Comparison of ENCODE assay signal across 29 cellular contexts in genomic region chr18:53710080-53710479, GRCh38.
"Had no signal": no experiment of that assay in that cellular context is flagged by ENCODE, and none has a peak within 500 bp of the region (broad histone marks: within the 10 kb centered on the region; RNA-seq: fewer than 3 reads in every experiment).

No MANE protein-coding gene starts in this region.

- FAIRE-seq: endometrium, endothelial cell of umbilical vein, frontal cortex had no signal

- H3K4me1 Mint-ChIP-seq: endodermal cell had no signal

- H3K9me3 ChIP-seq: colonic mucosa, esophagus squamous epithelium, gastrocnemius medialis had no signal

- H3K27me3 ChIP-seq: colonic mucosa, dorsolateral prefrontal cortex, esophagus muscularis mucosa, esophagus squamous epithelium, foreskin keratinocyte, gastrocnemius medialis, gastroesophageal sphincter, heart left ventricle, heart right ventricle, hepatocyte had no signal

- DNase-seq: colonic mucosa; cortex of kidney; dermis blood vessel endothelial cell; dorsolateral prefrontal cortex; effector CD4-positive, alpha-beta T cell; effector CD8-positive, alpha-beta T cell; effector memory CD4-positive, alpha-beta T cell; effector memory CD8-positive, alpha-beta T cell; endodermal cell; erythroblast; esophagus squamous epithelium; foreskin fibroblast; foreskin keratinocyte; foreskin melanocyte; gastrocnemius medialis; glutamatergic neuron; head of caudate nucleus; heart left ventricle; heart right ventricle had no signal

- H2AFZ ChIP-seq: hepatocyte had no signal

- H3K4me2 ChIP-seq: hepatocyte had no signal

- H3K79me2 ChIP-seq: hepatocyte had no signal

- H3K4me1 ChIP-seq: colonic mucosa, esophagus muscularis mucosa, esophagus squamous epithelium, foreskin keratinocyte, gastrocnemius medialis, gastroesophageal sphincter, heart left ventricle, heart right ventricle had no signal

- H3K4me3 Mint-ChIP-seq: dendritic cell treated with granulocyte-macrophage colony-stimulating factor and Interleukin-4, amounts not matched to agents 40 ng/mL and 50 ng/mL, for 4 days; effector memory CD8-positive, alpha-beta T cell; endodermal cell had no signal

- H3K4me3 ChIP-seq: colonic mucosa, coronary artery, dorsolateral prefrontal cortex, esophagus muscularis mucosa, esophagus squamous epithelium, gastrocnemius medialis, gastroesophageal sphincter, heart left ventricle, heart right ventricle, hepatocyte had no signal

- H3K27ac ChIP-seq: colonic mucosa, coronary artery, dorsolateral prefrontal cortex, epithelial cell of prostate, esophagus muscularis mucosa, esophagus squamous epithelium, foreskin keratinocyte, gastrocnemius medialis, gastroesophageal sphincter, heart left ventricle, heart right ventricle, hepatocyte had no signal

- H3K36me3 ChIP-seq: colonic mucosa, esophagus muscularis mucosa, esophagus squamous epithelium, gastrocnemius medialis, gastroesophageal sphincter, heart left ventricle, heart right ventricle had no signal

- H3K27ac Mint-ChIP-seq: dendritic cell treated with granulocyte-macrophage colony-stimulating factor and Interleukin-4, amounts not matched to agents 40 ng/mL and 50 ng/mL, for 4 days; effector memory CD8-positive, alpha-beta T cell; endodermal cell had no signal

- ATAC-seq: effector memory CD8-positive, alpha-beta T cell; esophagus mucosa; foreskin keratinocyte; gastrocnemius medialis; gastroesophageal sphincter; heart left ventricle; heart right ventricle had no signal

- H3K9me3 Mint-ChIP-seq: dendritic cell treated with granulocyte-macrophage colony-stimulating factor and Interleukin-4, amounts not matched to agents 40 ng/mL and 50 ng/mL, for 4 days; endodermal cell had no signal

- H3K27me3 Mint-ChIP-seq: dendritic cell treated with granulocyte-macrophage colony-stimulating factor and Interleukin-4, amounts not matched to agents 40 ng/mL and 50 ng/mL, for 4 days; effector memory CD8-positive, alpha-beta T cell had no signal
